1 cellular context compared by ENCODE assay signal in the genomic region with DNA sequence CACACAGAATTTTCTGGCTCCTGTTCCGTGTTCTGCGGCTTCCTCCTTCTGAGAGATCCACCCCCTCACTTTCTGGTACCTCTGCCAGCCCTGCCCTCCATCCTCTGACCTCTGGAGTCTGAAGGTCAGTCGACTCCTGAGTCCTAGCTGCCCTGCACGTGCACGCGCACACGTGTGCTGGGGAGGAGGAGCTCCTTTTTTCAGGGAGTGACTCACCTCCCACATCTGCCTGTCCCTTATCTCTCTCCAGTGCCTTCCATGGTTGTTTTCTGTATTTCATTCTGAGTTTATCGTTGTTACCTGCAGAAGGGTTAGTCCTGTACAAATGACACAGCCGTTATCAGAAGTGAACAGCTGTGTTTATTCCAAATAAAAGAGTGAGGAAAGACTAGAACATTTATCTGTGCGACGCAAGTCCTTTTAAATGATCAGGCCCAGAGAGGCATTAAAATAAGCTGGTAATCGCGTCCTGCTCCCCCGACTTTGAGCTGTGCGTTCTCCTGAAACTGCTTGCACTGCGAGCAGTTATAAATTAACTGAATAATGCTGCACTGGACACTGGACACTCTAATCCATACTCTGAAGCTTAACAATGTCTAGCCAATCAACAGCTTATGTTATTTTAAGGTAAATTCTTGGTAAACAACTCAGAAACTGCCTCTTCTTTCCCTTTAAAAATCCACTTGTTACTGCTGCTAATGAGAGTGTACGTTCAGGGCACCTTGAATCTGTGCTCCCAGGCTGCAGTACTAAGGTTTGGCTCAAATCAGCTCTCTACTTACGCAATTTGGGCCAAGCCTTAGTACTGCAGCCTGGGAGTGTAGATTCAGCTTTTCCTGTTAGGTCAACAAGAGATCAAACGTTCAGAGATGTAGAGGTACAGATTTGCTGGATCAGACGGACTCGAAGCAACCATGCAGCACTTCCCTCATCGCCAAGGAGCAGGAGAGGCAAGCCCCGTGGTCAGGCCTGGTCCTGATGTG.
TF ChIP-seq lines count a peak whose summit lies in the region.

No MANE protein-coding gene starts in this region.

TF ChIP-seq in K562, 482 proteins besides CTCF, POLR2A, EP300 and RAD21 (continued from another document and continues in another):
- TF ChIP-seq ZNF318 (IDR thresholded peaks at IDR 0.05; ENCODE audit: borderline replicate concordance in 1 of 2, low read depth in 1 of 2) (peak in 1 of 2 experiments; percentile 79; a peak in 2 of 4 replicates), ZNF592 (IDR thresholded peaks at IDR 0.05) (no peak), BHLHE40 (IDR thresholded peaks at IDR 0.05; ENCODE audit: low read length) (peak; percentile 96), ETV1 (tag; conservative IDR thresholded peaks at IDR 0.05; ENCODE audit: low read depth) (no peak), KLF16 (IDR thresholded peaks at IDR 0.05) (peak; percentile 79; the same call in 1 of the 2 replicates), CBFA2T3 (IDR thresholded peaks at IDR 0.05) (peak; percentile 97), ARID1B (IDR thresholded peaks at IDR 0.05) (peak; percentile 95), CREM (IDR thresholded peaks at IDR 0.05; ENCODE audit: low read depth) (peak; percentile 50), JUND (IDR thresholded peaks at IDR 0.05; ENCODE audit: borderline replicate concordance, low read depth, low read length) (peak; percentile 83), JUND (tag; IDR thresholded peaks at IDR 0.05; ENCODE audit: borderline replicate concordance, low read depth, low read length) (peak; percentile 93; the same call in 2 of the 3 replicates), NCOA1 (IDR thresholded peaks at IDR 0.05; ENCODE audit: low read depth) (peak; percentile 70; the same call in 1 of the 2 replicates), ZNF445 (CRISPR knock-in tag; IDR thresholded peaks at IDR 0.05; ENCODE audit: low read depth) (no peak), ZNF263 (CRISPR knock-in tag; IDR thresholded peaks at IDR 0.05; ENCODE audit: borderline replicate concordance) (no peak), MEIS2 (IDR thresholded peaks at IDR 0.05; ENCODE audit: partially characterized antibody) (peak; percentile 64), ILF3 (IDR thresholded peaks at IDR 0.05; ENCODE audit: borderline replicate concordance) (no peak), NR4A1 (CRISPR knock-in tag; IDR thresholded peaks at IDR 0.05) (no peak), NR4A1 (tag; IDR thresholded peaks at IDR 0.05) (0 out of 2 replicates have a peak, but pooled peaks have one; percentile 44), THAP12 (CRISPR knock-in tag; IDR thresholded peaks at IDR 0.05) (no peak)
- TF ChIP-seq, protein P1, sequence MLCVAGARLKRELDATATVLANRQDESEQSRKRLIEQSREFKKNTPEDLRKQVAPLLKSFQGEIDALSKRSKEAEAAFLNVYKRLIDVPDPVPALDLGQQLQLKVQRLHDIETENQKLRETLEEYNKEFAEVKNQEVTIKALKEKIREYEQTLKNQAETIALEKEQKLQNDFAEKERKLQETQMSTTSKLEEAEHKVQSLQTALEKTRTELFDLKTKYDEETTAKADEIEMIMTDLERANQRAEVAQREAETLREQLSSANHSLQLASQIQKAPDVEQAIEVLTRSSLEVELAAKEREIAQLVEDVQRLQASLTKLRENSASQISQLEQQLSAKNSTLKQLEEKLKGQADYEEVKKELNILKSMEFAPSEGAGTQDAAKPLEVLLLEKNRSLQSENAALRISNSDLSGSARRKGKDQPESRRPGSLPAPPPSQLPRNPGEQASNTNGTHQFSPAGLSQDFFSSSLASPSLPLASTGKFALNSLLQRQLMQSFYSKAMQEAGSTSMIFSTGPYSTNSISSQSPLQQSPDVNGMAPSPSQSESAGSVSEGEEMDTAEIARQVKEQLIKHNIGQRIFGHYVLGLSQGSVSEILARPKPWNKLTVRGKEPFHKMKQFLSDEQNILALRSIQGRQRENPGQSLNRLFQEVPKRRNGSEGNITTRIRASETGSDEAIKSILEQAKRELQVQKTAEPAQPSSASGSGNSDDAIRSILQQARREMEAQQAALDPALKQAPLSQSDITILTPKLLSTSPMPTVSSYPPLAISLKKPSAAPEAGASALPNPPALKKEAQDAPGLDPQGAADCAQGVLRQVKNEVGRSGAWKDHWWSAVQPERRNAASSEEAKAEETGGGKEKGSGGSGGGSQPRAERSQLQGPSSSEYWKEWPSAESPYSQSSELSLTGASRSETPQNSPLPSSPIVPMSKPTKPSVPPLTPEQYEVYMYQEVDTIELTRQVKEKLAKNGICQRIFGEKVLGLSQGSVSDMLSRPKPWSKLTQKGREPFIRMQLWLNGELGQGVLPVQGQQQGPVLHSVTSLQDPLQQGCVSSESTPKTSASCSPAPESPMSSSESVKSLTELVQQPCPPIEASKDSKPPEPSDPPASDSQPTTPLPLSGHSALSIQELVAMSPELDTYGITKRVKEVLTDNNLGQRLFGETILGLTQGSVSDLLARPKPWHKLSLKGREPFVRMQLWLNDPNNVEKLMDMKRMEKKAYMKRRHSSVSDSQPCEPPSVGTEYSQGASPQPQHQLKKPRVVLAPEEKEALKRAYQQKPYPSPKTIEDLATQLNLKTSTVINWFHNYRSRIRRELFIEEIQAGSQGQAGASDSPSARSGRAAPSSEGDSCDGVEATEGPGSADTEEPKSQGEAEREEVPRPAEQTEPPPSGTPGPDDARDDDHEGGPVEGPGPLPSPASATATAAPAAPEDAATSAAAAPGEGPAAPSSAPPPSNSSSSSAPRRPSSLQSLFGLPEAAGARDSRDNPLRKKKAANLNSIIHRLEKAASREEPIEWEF (CRISPR knock-in tag; IDR thresholded peaks at IDR 0.05) = no peak
- TF ChIP-seq, protein P2, sequence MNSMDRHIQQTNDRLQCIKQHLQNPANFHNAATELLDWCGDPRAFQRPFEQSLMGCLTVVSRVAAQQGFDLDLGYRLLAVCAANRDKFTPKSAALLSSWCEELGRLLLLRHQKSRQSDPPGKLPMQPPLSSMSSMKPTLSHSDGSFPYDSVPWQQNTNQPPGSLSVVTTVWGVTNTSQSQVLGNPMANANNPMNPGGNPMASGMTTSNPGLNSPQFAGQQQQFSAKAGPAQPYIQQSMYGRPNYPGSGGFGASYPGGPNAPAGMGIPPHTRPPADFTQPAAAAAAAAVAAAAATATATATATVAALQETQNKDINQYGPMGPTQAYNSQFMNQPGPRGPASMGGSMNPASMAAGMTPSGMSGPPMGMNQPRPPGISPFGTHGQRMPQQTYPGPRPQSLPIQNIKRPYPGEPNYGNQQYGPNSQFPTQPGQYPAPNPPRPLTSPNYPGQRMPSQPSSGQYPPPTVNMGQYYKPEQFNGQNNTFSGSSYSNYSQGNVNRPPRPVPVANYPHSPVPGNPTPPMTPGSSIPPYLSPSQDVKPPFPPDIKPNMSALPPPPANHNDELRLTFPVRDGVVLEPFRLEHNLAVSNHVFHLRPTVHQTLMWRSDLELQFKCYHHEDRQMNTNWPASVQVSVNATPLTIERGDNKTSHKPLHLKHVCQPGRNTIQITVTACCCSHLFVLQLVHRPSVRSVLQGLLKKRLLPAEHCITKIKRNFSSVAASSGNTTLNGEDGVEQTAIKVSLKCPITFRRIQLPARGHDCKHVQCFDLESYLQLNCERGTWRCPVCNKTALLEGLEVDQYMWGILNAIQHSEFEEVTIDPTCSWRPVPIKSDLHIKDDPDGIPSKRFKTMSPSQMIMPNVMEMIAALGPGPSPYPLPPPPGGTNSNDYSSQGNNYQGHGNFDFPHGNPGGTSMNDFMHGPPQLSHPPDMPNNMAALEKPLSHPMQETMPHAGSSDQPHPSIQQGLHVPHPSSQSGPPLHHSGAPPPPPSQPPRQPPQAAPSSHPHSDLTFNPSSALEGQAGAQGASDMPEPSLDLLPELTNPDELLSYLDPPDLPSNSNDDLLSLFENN (IDR thresholded peaks at IDR 0.05; ENCODE audit: low read depth in 2 of 2, low read length in 2 of 2) = peak in 1 of 2 experiments; percentile 82; a peak in 2 of 4 replicates
